21 cellular contexts compared by ENCODE assay signal in the genomic region with DNA sequence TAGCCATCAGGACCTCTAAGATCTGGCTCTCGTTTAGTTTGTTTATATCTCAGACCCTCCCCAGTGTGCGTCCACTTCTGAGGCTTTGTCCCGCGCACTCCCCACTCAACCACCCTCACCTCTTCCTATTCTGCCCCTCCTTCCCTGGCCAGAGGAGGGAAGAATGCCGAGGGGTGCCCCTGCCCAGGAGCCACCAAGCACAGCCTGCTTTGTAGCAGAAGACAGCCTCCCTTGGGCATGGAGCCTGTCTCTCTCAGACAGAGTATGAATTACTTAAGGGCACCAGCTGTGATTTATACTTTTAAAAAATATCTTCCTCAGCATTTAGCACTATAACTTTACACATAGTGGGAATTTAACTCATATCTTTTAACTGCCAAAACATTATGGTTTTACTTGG. TPM values are rescaled to one million over a fixed set of nuclear protein-coding genes. Genes with fewer than 3 reads are reported as not detected.
"Had no signal": no experiment of that assay in that cellular context is flagged by ENCODE, and none has a peak within 500 bp of the region (broad histone marks: within the 10 kb centered on the region; RNA-seq: fewer than 3 reads in every experiment).

No MANE protein-coding gene starts in this region.

- H3K27ac ChIP-seq: SJSA1, SK-N-MC had no signal

- FAIRE-seq: RCC 7860 had no signal

- H3K36me3 ChIP-seq: SJSA1 had no signal

- DNase-seq: NCI-H1048, NCI-H1105, NCI-H1417, NCI-H1436 treated with DMSO at 0.1 percent for 48 hours, NCI-H1694, NCI-H187 treated with DMSO at 0.1 percent for 48 hours, NCI-H2029 treated with DMSO at 0.1 percent for 48 hours, NCI-H226, NCI-H446, NCI-H510A, NCI-H524 treated with DMSO at 0.1 percent for 48 hours, NCI-H69, NCI-H774, Right ventricle myocardium superior, SIG-M5 had no signal

- H3K9me3 ChIP-seq: SJSA1 had no signal

- H3K4me1 ChIP-seq: SJSA1 had no signal

- H3K4me3 ChIP-seq: SJSA1, SK-N-MC had no signal

RNA-seq across cellular contexts. Expression of gene TMEM266, which starts 6.0 kb away (rescaled TPM):
- total RNA-seq: HT-29, LHCN-M2, MCF 10A had no signal

RNA-seq across cellular contexts. Expression of gene NRG4, which starts 53.6 kb away (rescaled TPM):
- total RNA-seq: HT-29, LHCN-M2, MCF 10A, Right ventricle myocardium superior, SJSA1 had no signal
